8 cellular contexts compared by ENCODE assay signal in the genomic region with DNA sequence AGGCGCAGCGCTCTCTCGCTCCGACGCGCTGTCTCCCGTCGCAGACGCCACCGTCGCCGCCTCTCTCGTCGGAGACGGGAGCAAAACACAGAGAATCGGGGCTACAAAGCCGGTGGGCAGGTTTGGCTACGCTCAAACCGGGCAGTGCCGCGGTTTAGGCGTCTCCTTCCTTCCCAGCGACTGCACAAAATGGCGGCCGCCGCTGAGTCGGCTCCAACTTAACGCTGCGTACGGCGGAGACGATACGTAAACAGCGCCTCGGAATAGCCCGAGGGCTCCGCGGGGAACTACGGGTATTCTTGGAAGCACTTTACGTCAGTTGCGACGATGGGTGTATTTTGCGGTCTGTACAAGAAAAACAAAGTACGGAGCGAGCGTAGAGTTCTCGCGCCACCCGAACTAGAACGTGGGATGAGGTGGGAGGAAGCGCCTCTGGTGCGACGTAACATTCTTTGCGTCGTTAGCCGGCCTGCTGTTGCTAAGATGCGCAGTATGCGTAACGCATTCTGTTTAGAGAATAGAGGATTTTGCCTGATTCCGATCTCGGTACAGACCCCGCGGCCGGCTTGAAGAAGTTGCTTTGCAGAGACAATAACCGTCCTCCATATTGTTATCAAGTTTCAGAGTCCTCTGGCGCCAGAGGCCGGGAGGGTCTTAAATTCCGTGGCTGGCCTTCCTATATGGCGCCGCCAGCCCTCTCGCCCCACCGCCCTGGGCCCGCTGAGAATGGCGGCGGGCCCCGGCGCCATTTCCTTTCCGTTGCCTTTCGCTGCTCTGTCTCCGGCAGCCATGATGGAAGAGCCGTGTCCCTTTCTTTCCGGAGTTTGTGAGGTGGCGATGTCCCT. TPM values are rescaled to one million over a fixed set of nuclear protein-coding genes. Genes with fewer than 3 reads are reported as not detected.
DNase-seq lines count a peak whose midpoint lies in the region; ATAC-seq, FAIRE-seq and TF ChIP-seq lines count a peak whose summit lies in the region.

Gene DDX17, minus strand, starts transcription at position 194 of the 845 bp plus-strand sequence.

- 0 to 1% methylated on average over 30 to 81 of the region's 83 CpGs for WGBS in body of pancreas, 2 donors

- DNase-seq in NCI-H2107 treated with DMSO at 0.1 percent for 48 hours (lab: John Stamatoyannopoulos, UW; ENCODE audit: unreplicated experiment) (peak; percentile 80), body of pancreas (peak; percentile 95 to 98 (median 97)), iPS DF 19.7 (ENCODE audit: low read depth, low spot score) (peak; percentile 91), sciatic nerve (ENCODE audit: low spot score) (peak; percentile 96)

- ATAC-seq in GM18520 (IDR thresholded peaks at IDR 0.05; ENCODE audit: unreplicated experiment) (peak; percentile 77), HG03064 (IDR thresholded peaks at IDR 0.05; ENCODE audit: low read depth, unreplicated experiment) (peak; percentile 73), body of pancreas (peak; percentile 92), sciatic nerve (peak; percentile 96)

- no peaks in the 10 kb centered on the region for H3K36me3 ChIP-seq in body of pancreas (replicated peaks in 1 of 2; ENCODE audit: insufficient read depth in 1 of 2, low read depth in 2 of 2)

- intact Hi-C loops in body of pancreas (cut with DNase I) (no loop called here), sciatic nerve (cut with DNase I) (loop anchor here (5.0 kb wide), 1 partner anchor 61 kb away; no protein-coding TSS in a partner anchor)

- peak within 1 kb of the TSS; percentile 71 to 78 for H3K4me3 ChIP-seq in body of pancreas

- no peaks in the 10 kb centered on the region for H3K9me3 ChIP-seq in body of pancreas

- peak; percentile 23 to 94 (median 90) for TF ChIP-seq POLR2A in body of pancreas (IDR thresholded peaks at IDR 0.05)

- H3K4me1 ChIP-seq in body of pancreas, result peaks cover 45% of the 10 kb centered on the region

- H3K27ac ChIP-seq in 22Rv1, result peak within 1 kb of the TSS; percentile 99
- H3K27ac ChIP-seq in body of pancreas, result peak within 1 kb of the TSS; percentile 99 to 100 (median 100)

- TF ChIP-seq CTCF in 22Rv1 (IDR thresholded peaks at IDR 0.05) (no peak), body of pancreas (IDR thresholded peaks at IDR 0.05) (peak in 2 of 7 experiments; percentile 3 to 26)

- peak; percentile 95 for FAIRE-seq in TTC549 (lab: Jason Lieb, UNC)

- H3K27me3 ChIP-seq in body of pancreas, result no peaks in the 10 kb centered on the region

RNA-seq across cellular contexts. Expression of gene DDX17, which starts in this region (rescaled TPM):
- total RNA-seq in body of pancreas, result 100 to 1,000 TPM; 403 to 467 TPM
- 742 TPM for total RNA-seq in sciatic nerve

Comparison
In these comparisons a context has a peak if more than half of its experiments do, and no peak if none do; other contexts are left out.
1. Peak in every context shown above with its lines: DNase-seq, ATAC-seq, H3K4me3 ChIP-seq and H3K27ac ChIP-seq.